10 cellular contexts compared by ENCODE assay signal in the genomic region with DNA sequence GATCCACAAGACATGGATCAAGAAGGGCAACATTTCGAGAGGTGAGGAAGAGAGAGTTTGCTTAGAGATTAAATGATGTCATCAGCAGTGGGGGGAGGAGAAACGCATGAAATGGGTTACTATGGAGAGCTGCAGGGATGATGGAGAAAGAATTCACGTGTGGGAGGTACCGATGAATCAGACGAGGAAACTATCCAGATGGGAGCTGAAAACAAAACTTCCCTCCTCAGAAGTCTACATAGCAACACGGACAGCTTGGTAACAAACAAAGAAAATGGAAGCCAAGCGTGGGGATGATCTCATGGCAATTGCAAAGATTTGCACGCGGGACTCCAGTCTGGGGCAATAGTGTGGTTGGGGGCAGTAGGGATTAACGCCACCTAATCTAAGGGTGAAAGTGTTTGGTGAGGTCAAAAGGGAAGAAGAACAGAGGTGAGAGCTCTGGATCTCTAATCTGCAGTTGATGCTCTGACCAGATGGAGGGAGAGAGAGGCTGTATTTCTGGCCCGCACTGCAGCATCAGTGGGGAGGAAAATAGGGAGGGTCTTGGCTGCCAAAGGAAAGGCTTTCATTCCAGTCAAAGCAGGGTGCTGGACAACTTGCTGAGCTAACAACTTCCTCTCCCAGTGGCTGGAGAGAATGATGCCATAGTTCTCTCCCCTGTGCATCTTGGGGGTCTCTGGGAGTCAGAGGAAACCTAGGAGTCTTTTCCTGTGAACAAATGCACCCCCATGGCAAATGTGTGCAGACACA. TPM values are rescaled to one million over a fixed set of nuclear protein-coding genes. Genes with fewer than 3 reads are reported as not detected.
A peak's percentile ranks its signal among the peaks of the same experiment; 100 is the strongest.
DNase-seq lines count a peak whose midpoint lies in the region; ATAC-seq and TF ChIP-seq lines count a peak whose summit lies in the region.
"Had no signal": no experiment of that assay in that cellular context is flagged by ENCODE, and none has a peak within 500 bp of the region (broad histone marks: within the 10 kb centered on the region; RNA-seq: fewer than 3 reads in every experiment).

No MANE protein-coding gene starts in this region.

- peak overlapping the region in 1 of 4 donors; percentile 11 for H3K4me3 ChIP-seq in sigmoid colon

- WGBS in sigmoid colon, 2 donors, result 67 to 68% methylated on average over 11 of the region's 11 CpGs

- peak; percentile 73 for DNase-seq in GM03348 (ENCODE audit: low spot score)
- DNase-seq in glutamatergic neuron, result no peak
- no peak for DNase-seq in sigmoid colon
- DNase-seq in activated T-cell treated with anti-CD3 and anti-CD28 coated beads, Interleukin-2, amount 50 U/mL, for 4 hours, result no peak
- DNase-seq in GF-D8 (lab: John Stamatoyannopoulos, UW), result no peak
- DNase-seq in NOMO-1 treated with dmso at 0.1 percent for 144 hours (lab: John Stamatoyannopoulos, UW; ENCODE audit: unreplicated experiment), result no peak
- DNase-seq: GDM1; stimulated activated CD4-positive, alpha-beta T cell treated with anti-CD3 and anti-CD28 coated beads, Interleukin-12 subunit alpha, Interleukin-12 subunit beta, amount 100 ng/mL, for 4 hours had no signal

- peak overlapping the region; percentile 2 for H3K27ac Mint-ChIP-seq in glutamatergic neuron (ENCODE audit: unreplicated experiment)

- no peaks in the 10 kb centered on the region for H3K36me3 ChIP-seq in sigmoid colon

- no peaks in the 10 kb centered on the region for H3K9me3 ChIP-seq in sigmoid colon

- H3K27me3 Mint-ChIP-seq in glutamatergic neuron (ENCODE audit: unreplicated experiment), result peaks cover 4% of the 10 kb centered on the region
- H3K27me3 Mint-ChIP-seq in activated T-cell treated with anti-CD3 and anti-CD28 coated beads, Interleukin-2, amount 50 U/mL, for 4 hours (ENCODE audit: low read depth), result peaks cover 4% of the 10 kb centered on the region

- no peaks in the 10 kb centered on the region for H3K27me3 ChIP-seq in sigmoid colon

- TF ChIP-seq CTCF in glutamatergic neuron (IDR thresholded peaks at IDR 0.05; ENCODE audit: partially characterized antibody, unreplicated experiment) (no peak), sigmoid colon (IDR thresholded peaks at IDR 0.05) (no peak)

- ATAC-seq in activated T-cell treated with anti-CD3 and anti-CD28 coated beads, Interleukin-2, amount 50 U/mL, for 4 hours, result no peak
- no peak for ATAC-seq in HG03457 (IDR thresholded peaks at IDR 0.05; ENCODE audit: unreplicated experiment)

- no peaks in the 10 kb centered on the region for H3K36me3 Mint-ChIP-seq in glutamatergic neuron (ENCODE audit: unreplicated experiment)
- no peaks in the 10 kb centered on the region for H3K36me3 Mint-ChIP-seq in activated T-cell treated with anti-CD3 and anti-CD28 coated beads, Interleukin-2, amount 50 U/mL, for 4 hours (ENCODE audit: insufficient read depth)

- no peak overlapping the region for H3K4me3 Mint-ChIP-seq in glutamatergic neuron (ENCODE audit: unreplicated experiment)
- no peak overlapping the region for H3K4me3 Mint-ChIP-seq in activated T-cell treated with anti-CD3 and anti-CD28 coated beads, Interleukin-2, amount 50 U/mL, for 4 hours

- H3K27ac ChIP-seq in angular gyrus (ENCODE audit: low read depth, low read length), result peak overlapping the region; percentile 2
- H3K27ac ChIP-seq in sigmoid colon, result peak overlapping the region in 3 of 4 donors; percentile 65 to 72 (median 70)

- peaks cover 29% of the 10 kb centered on the region for H3K4me1 Mint-ChIP-seq in glutamatergic neuron (ENCODE audit: low read depth, unreplicated experiment)
- H3K4me1 Mint-ChIP-seq in activated T-cell treated with anti-CD3 and anti-CD28 coated beads, Interleukin-2, amount 50 U/mL, for 4 hours (ENCODE audit: low read depth), result no peaks in the 10 kb centered on the region

- no peak for TF ChIP-seq EP300 in sigmoid colon (IDR thresholded peaks at IDR 0.05)

- no peak for TF ChIP-seq POLR2A in sigmoid colon (IDR thresholded peaks at IDR 0.05)

- intact Hi-C loops in sigmoid colon (cut with DNase I), result no loop called here

- H3K4me1 ChIP-seq in sigmoid colon, result peaks cover 0 to 37% (median 27%) of the 10 kb centered on the region in 4 donors

- H3K9me3 Mint-ChIP-seq in glutamatergic neuron (ENCODE audit: unreplicated experiment), result peaks cover 5% of the 10 kb centered on the region
- no peaks in the 10 kb centered on the region for H3K9me3 Mint-ChIP-seq in activated T-cell treated with anti-CD3 and anti-CD28 coated beads, Interleukin-2, amount 50 U/mL, for 4 hours

RNA-seq across cellular contexts. Expression of gene CSNK2A3, which starts 43.4 kb away (rescaled TPM):
- total RNA-seq in glutamatergic neuron (ENCODE audit: unreplicated experiment) (17.4 TPM), sigmoid colon (1 to 10 TPM in 3 of 4 donors, under 1 TPM in 1; 0.33 to 5.5 (median 2.7) TPM)
- under 1 TPM in 1 of 3 donors, not detected in 2; 0.60 TPM for polyA plus RNA-seq in sigmoid colon
- total RNA-seq in activated T-cell treated with anti-CD3 and anti-CD28 coated beads, Interleukin-2, amount 50 U/mL, for 4 hours, result 1 to 10 TPM; 1.0 to 1.1 (median 1.1) TPM
